ENCODE assay signal across 3 cellular contexts in the genomic region with DNA sequence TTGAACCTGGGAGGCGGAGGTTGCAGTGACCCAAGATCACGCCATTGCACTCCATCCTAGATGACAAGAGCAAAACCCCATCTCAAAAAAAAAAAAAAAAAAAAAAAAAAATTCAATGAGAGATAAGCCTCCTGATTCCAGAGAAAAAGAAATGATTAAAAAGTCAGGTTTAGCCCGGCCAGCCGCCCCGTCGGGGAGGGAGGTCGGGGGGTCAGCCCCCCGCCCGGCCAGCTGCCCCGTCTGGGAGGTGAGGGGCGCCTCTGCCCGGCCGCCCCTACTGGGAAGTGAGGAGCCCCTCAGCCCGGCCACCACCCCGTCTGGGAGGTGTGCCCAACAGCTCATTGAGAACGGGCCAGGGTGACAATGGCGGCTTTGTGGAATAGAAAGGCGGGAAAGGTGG. TPM values are rescaled to one million over a fixed set of nuclear protein-coding genes. Genes with fewer than 3 reads are reported as not detected.
"Had no signal": no experiment of that assay in that cellular context is flagged by ENCODE, and none has a peak within 500 bp of the region (broad histone marks: within the 10 kb centered on the region; RNA-seq: fewer than 3 reads in every experiment).

No MANE protein-coding gene starts in this region.

RNA-seq across cellular contexts. Expression of a gene that starts 49.4 kb away (rescaled TPM):
- total RNA-seq: HepG2, HT-29, HT1080 had no signal
